8 cellular contexts compared by ENCODE assay signal in the genomic region with DNA sequence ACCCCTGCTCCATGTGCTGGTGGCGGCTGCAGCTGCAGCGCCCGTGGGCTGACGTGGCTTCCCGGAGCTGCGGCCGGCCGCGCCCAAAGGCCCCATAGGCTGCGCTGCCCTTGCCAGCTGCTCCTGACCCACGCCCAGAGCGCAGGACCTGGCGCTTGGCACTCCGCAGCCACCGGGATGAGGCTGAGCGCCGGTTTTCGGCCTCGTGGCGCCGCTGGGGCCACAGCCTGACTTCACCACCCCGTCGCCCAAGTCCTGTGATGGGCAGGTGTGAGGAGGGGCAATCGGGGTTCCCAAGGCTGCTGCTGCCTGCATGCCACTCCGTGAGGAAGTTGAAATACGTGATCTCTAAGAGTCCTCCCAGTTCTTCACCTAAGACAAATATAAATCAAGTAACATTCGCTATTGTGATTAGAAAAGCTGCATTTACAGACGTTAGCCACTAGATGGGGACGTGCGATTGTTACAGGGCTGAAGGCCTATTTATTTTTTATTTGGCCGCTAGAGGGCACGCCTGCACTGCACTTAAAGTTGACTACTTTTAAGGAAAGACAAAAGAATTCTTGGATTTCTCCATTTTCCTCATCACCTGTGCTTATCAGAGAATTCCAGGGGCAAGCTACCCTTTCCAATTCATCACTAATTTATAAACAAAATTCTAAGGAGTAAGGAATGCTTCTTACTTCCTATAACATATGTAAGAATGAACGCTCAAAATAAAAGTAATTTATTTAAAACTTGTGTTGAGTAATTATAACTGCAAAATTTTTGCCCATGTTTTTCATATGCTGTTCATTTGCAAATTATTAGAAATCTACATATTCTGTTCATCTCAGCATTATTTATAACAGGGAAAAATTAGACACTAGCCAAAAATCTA. TPM values are rescaled to one million over a fixed set of nuclear protein-coding genes. Genes with fewer than 3 reads are reported as not detected.
A peak's percentile ranks its signal among the peaks of the same experiment; 100 is the strongest.
DNase-seq lines count a peak whose midpoint lies in the region; FAIRE-seq and TF ChIP-seq lines count a peak whose summit lies in the region.
"Not testable (repeated sequence)": the region's sequence is repeated elsewhere in the genome, so short reads cannot be mapped to it uniquely, and the experiment has no call there.

No MANE protein-coding gene starts in this region.

- not testable (repeated sequence) for H3K27me3 ChIP-seq in iPS DF 6.9 (ENCODE audit: control insufficient read depth, insufficient read depth, low read length); stomach

- intact Hi-C loops in posterior cingulate gyrus (cut with DNase I) (loop anchor here (10.0 kb wide), 1 partner anchor 104 kb away; no protein-coding TSS in a partner anchor), stomach (cut with DNase I; ENCODE audit: low total_unique reads) (loop anchor here (10.0 kb wide), 1 partner anchor 104 kb away; no protein-coding TSS in a partner anchor)

- WGBS in iPS DF 6.9 (ENCODE audit: insufficient coverage, insufficient read length) = no CpG with 5 or more reads among the region's 33 CpGs
- 0 to 8% (median 2%) methylated on average over 9 to 33 of the region's 33 CpGs for WGBS in stomach, 5 donors

- not testable (repeated sequence) for H3K9me3 ChIP-seq in iPS DF 6.9 (ENCODE audit: control insufficient read depth, insufficient read depth, low read length); stomach

- not testable (repeated sequence) for TF ChIP-seq EP300 in stomach (IDR thresholded peaks at IDR 0.05)

- peak; percentile 61 to 99 (median 94) for TF ChIP-seq CTCF in stomach (IDR thresholded peaks at IDR 0.05)

- peak; percentile 92 for FAIRE-seq in H54 (lab: Jason Lieb, UNC)

- H3K4me3 ChIP-seq in iPS DF 6.9 (ENCODE audit: low read length) (peak overlapping the region; percentile 35; the same call in 1 of the 2 replicates), stomach (peak overlapping the region; percentile 57 to 72 (median 60))

- not testable (repeated sequence) for H3K4me1 ChIP-seq in iPS DF 6.9 (ENCODE audit: control insufficient read depth, insufficient read depth, low read length); stomach

- not testable (repeated sequence) for H3K36me3 ChIP-seq in iPS DF 6.9 (ENCODE audit: control insufficient read depth, insufficient read depth, low read length); stomach

- H3K27ac ChIP-seq in iPS DF 6.9 (ENCODE audit: low read length) = not testable (repeated sequence)
- peak overlapping the region; percentile 88 to 100 (median 96) for H3K27ac ChIP-seq in stomach

- 0 out of 2 replicates have a peak, but pooled peaks have one; percentile 2 for TF ChIP-seq POLR2A in H54 (IDR thresholded peaks at IDR 0.05; ENCODE audit: low read depth, low read length)
- not testable (repeated sequence) for TF ChIP-seq POLR2A in stomach (IDR thresholded peaks at IDR 0.05)

- in situ Hi-C loops in KBM-7 (cut with MboI; ENCODE audit: low pct_unique_long_range_greater_than_20kb, low sequenced_read_pairs) = not testable (repeated sequence)

- DNase-seq in ELF-1 (ENCODE audit: low read depth, low spot score) (peak; percentile 87), H54 (ENCODE audit: insufficient read length, low spot score) (peak; percentile 19), KBM-7 (peak; percentile 90), cerebellar cortex (ENCODE audit: low spot score) (peak; percentile 92), iPS DF 6.9 (ENCODE audit: low read depth, low spot score) (peak; percentile 33), posterior cingulate gyrus (peak; percentile 33 to 95 (median 74)), stomach (peak; percentile 87)
- peak; percentile 65 to 68 for DNase-seq in activated CD4-positive, alpha-beta T cell treated with anti-CD3 and anti-CD28 coated beads, Interleukin-2, amount 50 U/mL, for 4 hours

RNA-seq across cellular contexts. Expression of gene ANKRD36B, which starts 1.1 kb away (rescaled TPM):
- 100 to 1,000 TPM in 2 of 5 donors, 10 to 100 TPM in 3; 32.2 to 188 (median 91.4) TPM for total RNA-seq in stomach
- 1 to 10 TPM; 8.7 to 8.9 (median 8.9) TPM for polyA plus RNA-seq in stomach

RNA-seq across cellular contexts. Expression of gene COX5B, which starts 55.1 kb away (rescaled TPM):
- 100 to 1,000 TPM; 370 to 935 (median 470) TPM for total RNA-seq in stomach
- polyA plus RNA-seq in stomach = 100 to 1,000 TPM; 543 to 718 (median 600) TPM

Comparison
In these comparisons a context has a peak if more than half of its experiments do, and no peak if none do; other contexts are left out.
1. DNase-seq: peak in every context shown above with its lines; median percentile 92 in cerebellar cortex; 90 in KBM-7; 87 in ELF-1; 87 in stomach; 74 in posterior cingulate gyrus; 66 in activated CD4-positive, alpha-beta T cell treated with anti-CD3 and anti-CD28 coated beads, Interleukin-2, amount 50 U/mL, for 4 hours; 33 in iPS DF 6.9; 19 in H54.